Comparison of ENCODE assay signal across 16 cellular contexts in genomic region chr13:52749446-52749845, GRCh38. TPM values are rescaled to one million over a fixed set of nuclear protein-coding genes. Genes with fewer than 3 reads are reported as not detected.
"Had no signal": no experiment of that assay in that cellular context is flagged by ENCODE, and none has a peak within 500 bp of the region (broad histone marks: within the 10 kb centered on the region; RNA-seq: fewer than 3 reads in every experiment).

No MANE protein-coding gene starts in this region.

- H3K9me3 ChIP-seq: thoracic aorta had no signal

- H3K27ac ChIP-seq: thoracic aorta had no signal

- H3K4me3 ChIP-seq: thoracic aorta had no signal

- H3K36me3 ChIP-seq: thoracic aorta had no signal

- H3K36me3 Mint-ChIP-seq: activated naive CD4-positive, alpha-beta T cell treated with anti-CD3 and anti-CD28 coated beads, Interleukin-2, amount 10 ng/mL, durations not matched to agents 7 days and 5 days had no signal

- H3K4me3 Mint-ChIP-seq: activated naive CD4-positive, alpha-beta T cell treated with anti-CD3 and anti-CD28 coated beads, Interleukin-2, amount 10 ng/mL, durations not matched to agents 7 days and 5 days; activated T-helper 17 cell treated with anti-CD3 and anti-CD28 coated beads, Interleukin-2, amount 50 U/mL, for 72 hours; naive thymus-derived CD4-positive, alpha-beta T cell; stimulated activated naive CD8-positive, alpha-beta T cell treated with anti-CD3 and anti-CD28 coated beads, Interleukin-15, amount 100 ng/mL, for 72 hours had no signal

- ATAC-seq: activated T-helper 17 cell treated with anti-CD3 and anti-CD28 coated beads, Interleukin-2, amount 50 U/mL, for 72 hours; left cardiac atrium; naive thymus-derived CD4-positive, alpha-beta T cell; stimulated activated naive CD8-positive, alpha-beta T cell treated with anti-CD3 and anti-CD28 coated beads, Interleukin-15, amount 100 ng/mL, for 72 hours had no signal

- DNase-seq: activated CD4-positive, alpha-beta T cell treated with anti-CD3 and anti-CD28 coated beads, Interleukin-2, amount 50 U/mL, for 1 hour; activated naive CD4-positive, alpha-beta T cell treated with anti-CD3 and anti-CD28 coated beads, Interleukin-2, amount 10 ng/mL, durations not matched to agents 7 days and 5 days; activated T-cell treated with anti-CD3 and anti-CD28 coated beads for 4 hours; foreskin melanocyte; head of caudate nucleus; left cardiac atrium; naive thymus-derived CD4-positive, alpha-beta T cell; retina; stimulated activated CD4-positive, alpha-beta T cell treated with anti-CD3 and anti-CD28 coated beads, Interleukin-15, amount 100 ng/mL, for 24 hours; stimulated activated CD4-positive, alpha-beta T cell treated with anti-CD3 and anti-CD28 coated beads, Interleukin-4, amount 100 ng/mL, for 24 hours; stimulated activated naive CD8-positive, alpha-beta T cell treated with anti-CD3 and anti-CD28 coated beads, Interleukin-15, amount 100 ng/mL, for 72 hours had no signal

- H3K27ac Mint-ChIP-seq: activated naive CD4-positive, alpha-beta T cell treated with anti-CD3 and anti-CD28 coated beads, Interleukin-2, amount 10 ng/mL, durations not matched to agents 7 days and 5 days; activated T-helper 17 cell treated with anti-CD3 and anti-CD28 coated beads, Interleukin-2, amount 50 U/mL, for 72 hours; naive thymus-derived CD4-positive, alpha-beta T cell; stimulated activated naive CD8-positive, alpha-beta T cell treated with anti-CD3 and anti-CD28 coated beads, Interleukin-15, amount 100 ng/mL, for 72 hours had no signal

- H3K4me1 Mint-ChIP-seq: activated naive CD4-positive, alpha-beta T cell treated with anti-CD3 and anti-CD28 coated beads, Interleukin-2, amount 10 ng/mL, durations not matched to agents 7 days and 5 days; naive thymus-derived CD4-positive, alpha-beta T cell; stimulated activated naive CD8-positive, alpha-beta T cell treated with anti-CD3 and anti-CD28 coated beads, Interleukin-15, amount 100 ng/mL, for 72 hours had no signal

- H3K9me3 Mint-ChIP-seq: activated naive CD4-positive, alpha-beta T cell treated with anti-CD3 and anti-CD28 coated beads, Interleukin-2, amount 10 ng/mL, durations not matched to agents 7 days and 5 days; activated T-helper 17 cell treated with anti-CD3 and anti-CD28 coated beads, Interleukin-2, amount 50 U/mL, for 72 hours; stimulated activated naive CD8-positive, alpha-beta T cell treated with anti-CD3 and anti-CD28 coated beads, Interleukin-15, amount 100 ng/mL, for 72 hours had no signal

RNA-seq across cellular contexts. Expression of gene CNMD, which starts 9.8 kb away (rescaled TPM):
- total RNA-seq: activated CD8-positive, alpha-beta memory T cell treated with anti-CD3 and anti-CD28 coated beads for 36 hours; activated T-helper 17 cell treated with anti-CD3 and anti-CD28 coated beads, Interleukin-2, amount 50 U/mL, for 72 hours; cardiac septum; left cardiac atrium; lung microvascular endothelial cell; naive thymus-derived CD4-positive, alpha-beta T cell; thoracic aorta had no signal
